In genomic region chr10:35821339-35821911, GRCh38 we compare ENCODE assay signal across 1 cellular context.
TF ChIP-seq lines count a peak whose summit lies in the region.

No MANE protein-coding gene starts in this region.

TF ChIP-seq in GM12878, 131 proteins besides CTCF, POLR2A, EP300 and RAD21 (continued from another document):
- TF ChIP-seq ATF2 (IDR thresholded peaks at IDR 0.05; ENCODE audit: low read length) (peak; percentile 39; the same call in 1 of the 2 replicates), YY1 (IDR thresholded peaks at IDR 0.05; ENCODE audit: low read depth, low read length) (no peak), SUZ12 (IDR thresholded peaks at IDR 0.05; ENCODE audit: unreplicated experiment) (no peak), NRF1 (conservative IDR thresholded peaks at IDR 0.05; ENCODE audit: low read depth, low read length) (no peak), WRNIP1 (IDR thresholded peaks at IDR 0.05; ENCODE audit: borderline replicate concordance, low read depth, low read length) (no peak)
TF ChIP-seq in GM12878: peak in this region for 13.
